In genomic region chr1:244280859-244281258, GRCh38 we compare ENCODE assay signal across 24 cellular contexts.
DNase-seq lines count a peak whose midpoint lies in the region; ATAC-seq, FAIRE-seq and TF ChIP-seq lines count a peak whose summit lies in the region.
"Had no signal": no experiment of that assay in that cellular context is flagged by ENCODE, and none has a peak within 500 bp of the region (broad histone marks: within the 10 kb centered on the region; RNA-seq: fewer than 3 reads in every experiment).

No MANE protein-coding gene starts in this region.

- H3K9ac ChIP-seq in PC-3 (ENCODE audit: low read length): no peak overlapping the region
- no peak overlapping the region for H3K9ac ChIP-seq in endothelial cell of umbilical vein (replicated peaks; ENCODE audit: extremely low read depth, insufficient read depth, low read length)
- no peak overlapping the region for H3K9ac ChIP-seq in mesenchymal stem cell (ENCODE audit: low read length)

- no peak overlapping the region for H2BK120ac ChIP-seq in mesenchymal stem cell (ENCODE audit: low read depth, low read length)

- no peak overlapping the region for H3K23ac ChIP-seq in mesenchymal stem cell (ENCODE audit: low read length in 2 of 2)

- in situ Hi-C loops in Caki2 (cut with HindIII; ENCODE audit: low pct_unique_long_range_greater_than_20kb, low sequenced_read_pairs): no loop called here

- H3K14ac ChIP-seq in mesenchymal stem cell (ENCODE audit: low read length in 2 of 2): no peak overlapping the region

- H4K8ac ChIP-seq in mesenchymal stem cell (ENCODE audit: low read length): no peak overlapping the region

- H2AFZ ChIP-seq in PC-3 (ENCODE audit: low read length) (no peak overlapping the region), endothelial cell of umbilical vein (ENCODE audit: low read depth, low read length) (no peak overlapping the region), mesenchymal stem cell (ENCODE audit: low read depth, low read length) (no peak overlapping the region)

- TF ChIP-seq CTCF in PC-3 (conservative IDR thresholded peaks at IDR 0.05; ENCODE audit: low read depth, low read length): no peak
- no peak for TF ChIP-seq CTCF in endothelial cell of umbilical vein (IDR thresholded peaks at IDR 0.05; ENCODE audit: extremely low read depth in 1 of 2, insufficient read depth in 1 of 2, low read depth in 1 of 2, low read length in 2 of 2)

- FAIRE-seq in endothelial cell of umbilical vein (lab: Jason Lieb, UNC): no peak
- FAIRE-seq: H1 had no signal

- H2BK5ac ChIP-seq in mesenchymal stem cell (ENCODE audit: low read depth, low read length, poor library complexity, severe bottlenecking): no peak overlapping the region

- H4K20me1 ChIP-seq in PC-3 (ENCODE audit: low read length) (no peaks in the 10 kb centered on the region), endothelial cell of umbilical vein (replicated peaks; ENCODE audit: control insufficient read depth, extremely low read depth, insufficient read depth, low read length) (no peaks in the 10 kb centered on the region)

- no peaks in the 10 kb centered on the region for H3K9me2 ChIP-seq in PC-3 (replicated peaks; ENCODE audit: low read length)

- no peak overlapping the region for H2BK15ac ChIP-seq in mesenchymal stem cell (ENCODE audit: low read depth, poor library complexity, severe bottlenecking)

- no peak overlapping the region for H2AK5ac ChIP-seq in mesenchymal stem cell (ENCODE audit: low read length, severe bottlenecking)

- BruUV-seq in PC-3 (replicated peaks; lab: Mats Ljungman, UMichigan) (no TSS peak), endothelial cell of umbilical vein (replicated peaks; lab: Mats Ljungman, UMichigan) (no TSS peak)

- H3K79me2 ChIP-seq in PC-3 (ENCODE audit: low read length) (no peaks in the 10 kb centered on the region), endothelial cell of umbilical vein (ENCODE audit: control insufficient read depth, insufficient read depth, low read length) (no peaks in the 10 kb centered on the region)

- H3K4ac ChIP-seq in mesenchymal stem cell (ENCODE audit: low read depth in 1 of 2, low read length in 2 of 2): no peak overlapping the region

- peak; percentile 20 for DNase-seq in Caki2 (ENCODE audit: low read depth)
- DNase-seq in PC-3: peak; percentile 78
- DNase-seq in endothelial cell of umbilical vein (ENCODE audit: low read depth, low spot score): peak; percentile 17
- DNase-seq in mesenchymal stem cell: peak; percentile 64
- DNase-seq in nucleus accumbens (lab: John Stamatoyannopoulos, UW): no peak
- DNase-seq in left cardiac atrium: no peak
- DNase-seq: activated CD4-positive, alpha-beta memory T cell treated with anti-CD3 and anti-CD28 coated beads, Interleukin-2, amount 10 ng/mL, durations not matched to agents 7 days and 5 days; activated CD4-positive, CD25-positive, alpha-beta regulatory T cell; activated T-cell treated with anti-CD3 and anti-CD28 coated beads for 4 hours; amygdala; caudate nucleus; DND-41; mesendoderm; naive B cell; NCI-H146; NCI-H524; occipital lobe; retina; stimulated activated CD4-positive, alpha-beta T cell treated with anti-CD3 and anti-CD28 coated beads, Interleukin-12 subunit alpha, Interleukin-12 subunit beta, amount 100 ng/mL, for 4 hours; stimulated activated CD4-positive, alpha-beta T cell treated with anti-CD3 and anti-CD28 coated beads, Interleukin-4, amount 100 ng/mL, for 4 hours; thyroid gland had no signal

- intact Hi-C loops in PC-3 (cut with micrococcal nuclease) (loop anchor here (1.0 to 2.0 kb wide), 2 partner anchors 18 to 170 kb away; partner anchors contain the start of gene ADSS2), endothelial cell of umbilical vein (cut with micrococcal nuclease) (no loop called here), left cardiac atrium (cut with DNase I) (no loop called here)

- CTCF ChIA-PET in PC-3 (lab: Charles Lee): no interaction called here
- CTCF ChIA-PET in endothelial cell of umbilical vein (lab: Charles Lee): interaction anchor here (1.2 to 1.4 kb wide), 2 partner anchors 19 to 134 kb away, joined by 4 to 5 read pairs; no protein-coding TSS in a partner anchor

- POLR2A ChIA-PET in PC-3 (lab: Charles Lee; ENCODE audit: unreplicated experiment) (no interaction called here), endothelial cell of umbilical vein (lab: Charles Lee) (no interaction called here)

- TF ChIP-seq POLR2A in endothelial cell of umbilical vein (IDR thresholded peaks at IDR 0.05; ENCODE audit: low read depth, low read length): no peak

- dilution Hi-C loops in endothelial cell of umbilical vein (cut with MboI; ENCODE audit: extremely low pct_ligation_motif_present, low sequenced_read_pairs): no loop called here

- H3K9me3 ChIP-seq in PC-3 (ENCODE audit: low read length): no peaks in the 10 kb centered on the region
- no peaks in the 10 kb centered on the region for H3K9me3 ChIP-seq in endothelial cell of umbilical vein (replicated peaks; ENCODE audit: control insufficient read depth, insufficient read depth, low read length)
- H3K9me3 ChIP-seq in mesenchymal stem cell (ENCODE audit: control insufficient read depth, low read length): no peaks in the 10 kb centered on the region
- H3K9me3 ChIP-seq: thyroid gland had no signal

- H3K27me3 ChIP-seq in PC-3 (ENCODE audit: low read length): no peaks in the 10 kb centered on the region
- no peaks in the 10 kb centered on the region for H3K27me3 ChIP-seq in endothelial cell of umbilical vein (ENCODE audit: control insufficient read depth in 2 of 2, insufficient read depth in 2 of 2, low read length in 2 of 2)
- H3K27me3 ChIP-seq in mesenchymal stem cell (ENCODE audit: control insufficient read depth in 1 of 2, insufficient read depth in 1 of 2, low read length in 2 of 2): no peaks in the 10 kb centered on the region
- H3K27me3 ChIP-seq: thyroid gland had no signal

- H3K27ac ChIP-seq in PC-3 (ENCODE audit: low read length) (no peak overlapping the region), endothelial cell of umbilical vein (ENCODE audit: insufficient read depth, low read depth, low read length) (no peak overlapping the region), mesenchymal stem cell (ENCODE audit: low read length, poor library complexity, severe bottlenecking) (no peak overlapping the region)
- H3K27ac ChIP-seq: thyroid gland had no signal

- no peaks in the 10 kb centered on the region for H3F3A ChIP-seq in PC-3 (ENCODE audit: low read length, unreplicated experiment)

- peak overlapping the region; percentile 10 for H3K4me2 ChIP-seq in PC-3 (ENCODE audit: low read length)
- no peak overlapping the region for H3K4me2 ChIP-seq in endothelial cell of umbilical vein (ENCODE audit: insufficient read depth, low read length)
- no peak overlapping the region for H3K4me2 ChIP-seq in mesenchymal stem cell (ENCODE audit: low read length, poor library complexity, severe bottlenecking)

- H3K4me3 ChIP-seq in PC-3 (ENCODE audit: low read length) (no peak overlapping the region), endothelial cell of umbilical vein (replicated peaks in 1 of 3; ENCODE audit: insufficient read depth in 1 of 3, low read depth in 1 of 3, low read length in 3 of 3) (no peak overlapping the region), mesenchymal stem cell (ENCODE audit: insufficient read depth in 1 of 2, low read depth in 1 of 2, low read length in 2 of 2) (no peak overlapping the region)
- H3K4me3 ChIP-seq: thyroid gland had no signal

- no peaks in the 10 kb centered on the region for H3K9me1 ChIP-seq in endothelial cell of umbilical vein (replicated peaks; ENCODE audit: control insufficient read depth, extremely low read depth, insufficient read depth, low read length)

- 0% methylated on average over 1 of the region's 1 CpG for WGBS in mesenchymal stem cell

- ATAC-seq in PC-3 (peak; percentile 87), left cardiac atrium (no peak), HG02973 (IDR thresholded peaks at IDR 0.05; ENCODE audit: unreplicated experiment) (no peak), HG03280 (IDR thresholded peaks at IDR 0.05; ENCODE audit: unreplicated experiment) (no peak)

- H3K79me1 ChIP-seq in mesenchymal stem cell (replicated peaks; ENCODE audit: low read length, poor library complexity, severe bottlenecking): no peaks in the 10 kb centered on the region

- H3K4me1 ChIP-seq in PC-3 (ENCODE audit: insufficient read depth, low read length): peaks cover 14% of the 10 kb centered on the region
- H3K4me1 ChIP-seq in endothelial cell of umbilical vein (ENCODE audit: control insufficient read depth, extremely low read depth, insufficient read depth, low read length): no peaks in the 10 kb centered on the region
- peaks cover 2% of the 10 kb centered on the region for H3K4me1 ChIP-seq in mesenchymal stem cell (ENCODE audit: control insufficient read depth, insufficient read depth, low read depth, low read length)

- H4K91ac ChIP-seq in mesenchymal stem cell (ENCODE audit: low read length): no peak overlapping the region

- H2BK12ac ChIP-seq in mesenchymal stem cell (ENCODE audit: low read length in 2 of 2): no peak overlapping the region

- H3K36me3 ChIP-seq in PC-3 (ENCODE audit: low read depth, low read length) (no peaks in the 10 kb centered on the region), endothelial cell of umbilical vein (ENCODE audit: control insufficient read depth in 2 of 2, extremely low read depth in 1 of 2, insufficient read depth in 2 of 2, low read length in 2 of 2) (no peaks in the 10 kb centered on the region), mesenchymal stem cell (ENCODE audit: control insufficient read depth in 1 of 2, insufficient read depth in 2 of 2, low read depth in 1 of 2, low read length in 2 of 2) (peaks cover 0 to 3% of the 10 kb centered on the region in 2 experiments)
- H3K36me3 ChIP-seq: thyroid gland had no signal

- H3K18ac ChIP-seq in mesenchymal stem cell (ENCODE audit: low read depth in 1 of 2, low read length in 2 of 2): no peak overlapping the region

TF ChIP-seq in endothelial cell of umbilical vein, 7 proteins besides CTCF, POLR2A, EP300 and RAD21:
- TF ChIP-seq EZH2 (IDR thresholded peaks at IDR 0.05; ENCODE audit: borderline replicate concordance, low read depth, low read length, severe bottlenecking) (no peak), GATA2 (IDR thresholded peaks at IDR 0.05; ENCODE audit: insufficient read depth, insufficient read length, low read depth, low read length) (no peak), JUN (IDR thresholded peaks at IDR 0.05; ENCODE audit: borderline replicate concordance, insufficient read depth, insufficient read length, low read depth) (no peak), FOS (IDR thresholded peaks at IDR 0.05; ENCODE audit: borderline replicate concordance, insufficient read depth, low read length) (no peak), MAX (IDR thresholded peaks at IDR 0.05; ENCODE audit: insufficient read depth, insufficient read length) (no peak), POLR2AphosphoS5 (IDR thresholded peaks at IDR 0.05; ENCODE audit: insufficient read depth, low read depth, low read length) (no peak), MYC (IDR thresholded peaks at IDR 0.05; ENCODE audit: low read depth, low read length) (no peak)

Comparison
In these comparisons a context has a peak if more than half of its experiments do, and no peak if none do; other contexts are left out.
1. DNase-seq: peak in Caki2 (single experiment), PC-3 (single experiment), endothelial cell of umbilical vein (single experiment) and mesenchymal stem cell (single experiment); none in nucleus accumbens (0 of 56) and left cardiac atrium (single experiment).